17 cellular contexts compared by ENCODE assay signal in the genomic region with DNA sequence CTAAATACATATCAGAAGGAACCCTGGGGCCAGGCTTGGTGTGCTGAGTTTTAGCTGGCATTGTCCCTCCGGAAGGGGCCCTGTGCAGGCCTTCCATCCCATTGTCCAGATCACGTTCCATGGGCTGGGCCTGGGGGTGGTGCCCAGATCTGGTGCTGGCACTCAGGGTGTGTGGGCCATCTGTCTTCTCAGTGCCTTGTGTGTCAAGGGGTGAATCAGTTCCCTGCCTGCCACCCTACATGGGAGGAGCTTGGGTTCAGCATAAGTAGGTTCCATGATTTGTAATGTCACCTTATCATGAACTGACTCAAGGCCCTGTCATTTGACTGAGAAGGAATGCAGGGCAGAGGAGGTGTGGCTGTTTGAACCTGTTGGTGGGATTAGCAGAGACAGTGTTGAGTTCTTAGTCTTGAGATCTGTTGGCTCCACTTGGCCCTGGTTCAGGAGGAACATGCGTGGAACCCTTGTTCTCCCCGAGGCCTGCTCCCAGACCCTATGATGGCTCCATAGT.
DNase-seq lines count a peak whose midpoint lies in the region; ATAC-seq and TF ChIP-seq lines count a peak whose summit lies in the region.
"Had no signal": no experiment of that assay in that cellular context is flagged by ENCODE, and none has a peak within 500 bp of the region (broad histone marks: within the 10 kb centered on the region; RNA-seq: fewer than 3 reads in every experiment).

No MANE protein-coding gene starts in this region.

- H3K36me3 Mint-ChIP-seq in activated T-cell treated with anti-CD3 and anti-CD28 coated beads, Interleukin-2, amount 50 U/mL, for 24 hours (ENCODE audit: low read depth), result no peaks in the 10 kb centered on the region
- H3K36me3 Mint-ChIP-seq in activated T-cell treated with anti-CD3 and anti-CD28 coated beads, Interleukin-2, amount 50 U/mL, for 4 hours (ENCODE audit: insufficient read depth), result no peaks in the 10 kb centered on the region
- H3K36me3 Mint-ChIP-seq in stimulated activated effector memory CD8-positive, alpha-beta T cell treated with anti-CD3 and anti-CD28 coated beads, Interleukin-12 subunit alpha, Interleukin-12 subunit beta, amount 100 ng/mL, for 72 hours, result no peaks in the 10 kb centered on the region

- no peaks in the 10 kb centered on the region for H3K9me3 Mint-ChIP-seq in activated T-cell treated with anti-CD3 and anti-CD28 coated beads, Interleukin-2, amount 50 U/mL, for 24 hours
- H3K9me3 Mint-ChIP-seq in activated T-cell treated with anti-CD3 and anti-CD28 coated beads, Interleukin-2, amount 50 U/mL, for 4 hours, result no peaks in the 10 kb centered on the region
- H3K9me3 Mint-ChIP-seq in stimulated activated effector memory CD8-positive, alpha-beta T cell treated with anti-CD3 and anti-CD28 coated beads, Interleukin-12 subunit alpha, Interleukin-12 subunit beta, amount 100 ng/mL, for 72 hours, result no peaks in the 10 kb centered on the region
- H3K9me3 Mint-ChIP-seq: neural crest cell had no signal

- peaks cover 2% of the 10 kb centered on the region for H3K27me3 Mint-ChIP-seq in activated T-cell treated with anti-CD3 and anti-CD28 coated beads, Interleukin-2, amount 50 U/mL, for 24 hours
- H3K27me3 Mint-ChIP-seq in activated T-cell treated with anti-CD3 and anti-CD28 coated beads, Interleukin-2, amount 50 U/mL, for 4 hours (ENCODE audit: low read depth), result peaks cover 2% of the 10 kb centered on the region

- H3K4me1 Mint-ChIP-seq in activated T-cell treated with anti-CD3 and anti-CD28 coated beads, Interleukin-2, amount 50 U/mL, for 24 hours (ENCODE audit: low read depth), result no peaks in the 10 kb centered on the region
- no peaks in the 10 kb centered on the region for H3K4me1 Mint-ChIP-seq in activated T-cell treated with anti-CD3 and anti-CD28 coated beads, Interleukin-2, amount 50 U/mL, for 4 hours (ENCODE audit: low read depth)
- H3K4me1 Mint-ChIP-seq in stimulated activated effector memory CD8-positive, alpha-beta T cell treated with anti-CD3 and anti-CD28 coated beads, Interleukin-12 subunit alpha, Interleukin-12 subunit beta, amount 100 ng/mL, for 72 hours, result no peaks in the 10 kb centered on the region

- ATAC-seq in activated T-cell treated with anti-CD3 and anti-CD28 coated beads, Interleukin-2, amount 50 U/mL, for 4 hours, result no peak
- peak; percentile 48 for ATAC-seq in foreskin keratinocyte
- ATAC-seq in stimulated activated effector memory CD8-positive, alpha-beta T cell treated with anti-CD3 and anti-CD28 coated beads, Interleukin-12 subunit alpha, Interleukin-12 subunit beta, amount 100 ng/mL, for 72 hours, result peak; percentile 38

- peaks cover 16% of the 10 kb centered on the region for H3K27me3 ChIP-seq in foreskin keratinocyte

- in situ Hi-C loops in ACHN (cut with HindIII; ENCODE audit: low pct_ligation_motif_present, low pct_unique_long_range_greater_than_20kb, low sequenced_read_pairs), result no loop called here

- DNase-seq in activated T-cell treated with anti-CD3 and anti-CD28 coated beads, Interleukin-2, amount 50 U/mL, for 24 hours, result peak; percentile 12
- no peak for DNase-seq in activated T-cell treated with anti-CD3 and anti-CD28 coated beads, Interleukin-2, amount 50 U/mL, for 4 hours
- peak; percentile 22 for DNase-seq in RWPE1 (ENCODE audit: low spot score)
- peak in 1 of 2 donors; percentile 40 for DNase-seq in foreskin keratinocyte
- no peak for DNase-seq in stimulated activated effector memory CD8-positive, alpha-beta T cell treated with anti-CD3 and anti-CD28 coated beads, Interleukin-12 subunit alpha, Interleukin-12 subunit beta, amount 100 ng/mL, for 72 hours (ENCODE audit: low spot score in 2 of 2)
- no peak for DNase-seq in ACHN
- no peak for DNase-seq in DMS114 treated with DMSO at 0.1 percent for 48 hours (lab: John Stamatoyannopoulos, UW; ENCODE audit: unreplicated experiment)
- no peak for DNase-seq in NCI-H2029 (lab: John Stamatoyannopoulos, UW)
- DNase-seq: amniotic stem cell, cortex of kidney, HCEC 1CT, KBM-7, NCI-H187, NCI-H69, Right ventricle myocardium superior had no signal

- H3K27ac Mint-ChIP-seq in activated T-cell treated with anti-CD3 and anti-CD28 coated beads, Interleukin-2, amount 50 U/mL, for 24 hours, result no peak overlapping the region
- no peak overlapping the region for H3K27ac Mint-ChIP-seq in stimulated activated effector memory CD8-positive, alpha-beta T cell treated with anti-CD3 and anti-CD28 coated beads, Interleukin-12 subunit alpha, Interleukin-12 subunit beta, amount 100 ng/mL, for 72 hours

- CTCF ChIA-PET in RWPE1 (lab: Yijun Ruan, JAX), result interaction anchor here (1.0 kb wide), 1 partner anchor 10 kb away, joined by 3 read pairs; no protein-coding TSS in a partner anchor

- H3K4me1 ChIP-seq in foreskin keratinocyte, result no peaks in the 10 kb centered on the region
- H3K4me1 ChIP-seq: Caco-2 had no signal

- H3K27ac ChIP-seq in RWPE1, result no peak overlapping the region
- no peak overlapping the region for H3K27ac ChIP-seq in foreskin keratinocyte

- no peak overlapping the region for H3K4me3 Mint-ChIP-seq in activated T-cell treated with anti-CD3 and anti-CD28 coated beads, Interleukin-2, amount 50 U/mL, for 24 hours
- no peak overlapping the region for H3K4me3 Mint-ChIP-seq in activated T-cell treated with anti-CD3 and anti-CD28 coated beads, Interleukin-2, amount 50 U/mL, for 4 hours
- H3K4me3 Mint-ChIP-seq in stimulated activated effector memory CD8-positive, alpha-beta T cell treated with anti-CD3 and anti-CD28 coated beads, Interleukin-12 subunit alpha, Interleukin-12 subunit beta, amount 100 ng/mL, for 72 hours, result no peak overlapping the region
- H3K4me3 Mint-ChIP-seq: neural crest cell had no signal

- TF ChIP-seq CTCF in RWPE1 (conservative IDR thresholded peaks at IDR 0.05; ENCODE audit: low read depth) (no peak), foreskin keratinocyte (conservative IDR thresholded peaks at IDR 0.05) (no peak)

- POLR2A ChIA-PET in RWPE1 (lab: Yijun Ruan, JAX; ENCODE audit: low non-redundant PET), result no interaction called here

Comparison
In these comparisons a context has a peak if more than half of its experiments do, and no peak if none do; other contexts are left out.
1. DNase-seq: peak in activated T-cell treated with anti-CD3 and anti-CD28 coated beads, Interleukin-2, amount 50 U/mL, for 24 hours (single experiment) and RWPE1 (single experiment); none in activated T-cell treated with anti-CD3 and anti-CD28 coated beads, Interleukin-2, amount 50 U/mL, for 4 hours (single experiment), stimulated activated effector memory CD8-positive, alpha-beta T cell treated with anti-CD3 and anti-CD28 coated beads, Interleukin-12 subunit alpha, Interleukin-12 subunit beta, amount 100 ng/mL, for 72 hours (0 of 2), ACHN (single experiment), DMS114 treated with DMSO at 0.1 percent for 48 hours (single experiment) and NCI-H2029 (single experiment).
2. ATAC-seq: peak in foreskin keratinocyte (single experiment) and stimulated activated effector memory CD8-positive, alpha-beta T cell treated with anti-CD3 and anti-CD28 coated beads, Interleukin-12 subunit alpha, Interleukin-12 subunit beta, amount 100 ng/mL, for 72 hours (single experiment); none in activated T-cell treated with anti-CD3 and anti-CD28 coated beads, Interleukin-2, amount 50 U/mL, for 4 hours (0 of 2).